ENCODE assay signal across 25 cellular contexts in the genomic region with DNA sequence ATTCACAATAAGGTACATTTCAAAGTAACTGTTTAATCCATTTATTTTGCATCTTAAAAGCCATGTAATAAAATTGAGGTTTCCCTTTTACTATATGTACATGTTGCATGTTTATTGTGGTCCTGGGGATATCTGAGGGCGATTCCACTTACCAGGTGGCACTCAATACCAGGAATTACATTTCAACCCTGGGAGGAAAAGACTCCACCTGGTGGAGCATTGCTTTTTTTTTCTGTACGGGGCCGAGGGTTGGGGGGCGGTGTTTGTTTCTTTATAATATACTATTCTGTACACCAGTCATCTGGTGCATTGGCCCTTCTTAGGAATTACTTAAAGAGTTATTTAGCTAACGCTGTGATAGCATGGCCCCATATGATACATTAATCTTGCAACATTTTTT. TPM values are rescaled to one million over a fixed set of nuclear protein-coding genes. Genes with fewer than 3 reads are reported as not detected.
DNase-seq lines count a peak whose midpoint lies in the region; ATAC-seq, FAIRE-seq and TF ChIP-seq lines count a peak whose summit lies in the region.
"Had no signal": no experiment of that assay in that cellular context is flagged by ENCODE, and none has a peak within 500 bp of the region (broad histone marks: within the 10 kb centered on the region; RNA-seq: fewer than 3 reads in every experiment).

No MANE protein-coding gene starts in this region.

- H3K9ac ChIP-seq in HepG2 (ENCODE audit: insufficient read depth, low read depth, low read length) = no peak overlapping the region
- H3K9ac ChIP-seq: GM23248 had no signal

- no peak for FAIRE-seq in HepG2 (lab: Jason Lieb, UNC)
- FAIRE-seq: A204.1, kidney had no signal

- H3K9me3 Mint-ChIP-seq in stimulated activated memory B cell treated with anti-CD40 and anti-IgM and Interleukin-4, amounts not matched to agents 10 μg/mL and 1 μg/mL and 100 μg/mL, for 72 hours = peaks cover 2% of the 10 kb centered on the region
- H3K9me3 Mint-ChIP-seq: activated CD4-positive, alpha-beta T cell treated with anti-CD3 and anti-CD28 coated beads, Interleukin-2, amount 10 ng/mL, durations not matched to agents 24 days and 14 days; dendritic cell treated with granulocyte-macrophage colony-stimulating factor and Interleukin-4, amounts not matched to agents 40 ng/mL and 50 ng/mL, for 4 days; mesothelial cell of epicardium; neural crest cell had no signal

- BruUV-seq in HepG2 (replicated peaks; lab: Mats Ljungman, UMichigan) = no TSS peak

- H3K4me3 ChIP-seq in HepG2 (replicated peaks in 1 of 3; ENCODE audit: insufficient read depth in 1 of 3, low read depth in 2 of 3, low read length in 3 of 3) = no peak overlapping the region
- H3K4me3 ChIP-seq: body of pancreas, esophagus muscularis mucosa, GM23248, right atrium auricular region, SK-N-MC, uterus had no signal

- no peaks in the 10 kb centered on the region for H3K4me1 ChIP-seq in HepG2 (ENCODE audit: insufficient read depth, low read length)
- H3K4me1 ChIP-seq: body of pancreas, esophagus muscularis mucosa, right atrium auricular region, uterus had no signal

- no peaks in the 10 kb centered on the region for H4K20me1 ChIP-seq in HepG2 (ENCODE audit: insufficient read depth, low read length)

- H3K4me1 Mint-ChIP-seq in stimulated activated memory B cell treated with anti-CD40 and anti-IgM and Interleukin-4, amounts not matched to agents 10 μg/mL and 1 μg/mL and 100 μg/mL, for 72 hours = no peaks in the 10 kb centered on the region
- H3K4me1 Mint-ChIP-seq: CD4-positive, CD25-positive, alpha-beta regulatory T cell; neural crest cell had no signal

- peak; percentile 15; the same call in 1 of the 2 replicates for TF ChIP-seq CTCF in LNCAP (IDR thresholded peaks at IDR 0.05)
- no peak for TF ChIP-seq CTCF in HepG2 (CRISPR knock-in tag; IDR thresholded peaks at IDR 0.05)

- H3K4me2 ChIP-seq in HepG2 (ENCODE audit: low read depth, low read length) = no peak overlapping the region

- CTCF ChIA-PET in HepG2 (lab: Yijun Ruan, JAX; ENCODE audit: low intra/inter-chr PET ratio, low total read pairs) = interaction anchor here (1.5 kb wide), 1 partner anchor 277 kb away, joined by 6 read pairs; no protein-coding TSS in a partner anchor

- no peaks in the 10 kb centered on the region for H3K27me3 ChIP-seq in HepG2 (ENCODE audit: control insufficient read depth in 1 of 2, insufficient read depth in 2 of 2, low read length in 2 of 2)
- H3K27me3 ChIP-seq: body of pancreas, esophagus muscularis mucosa, right atrium auricular region, uterus had no signal

- no peak; the same call in 2 of the 3 replicates for ATAC-seq in HepG2
- ATAC-seq in stimulated activated memory B cell treated with anti-CD40 and anti-IgM and Interleukin-4, amounts not matched to agents 10 μg/mL and 1 μg/mL and 100 μg/mL, for 72 hours = no peak
- ATAC-seq: activated naive CD4-positive, alpha-beta T cell treated with anti-CD3 and anti-CD28 coated beads, Interleukin-2, amount 50 U/mL, for 72 hours; body of pancreas had no signal

- no peak for TF ChIP-seq POLR2A in HepG2 (IDR thresholded peaks at IDR 0.05; ENCODE audit: insufficient read depth in 1 of 2, low read depth in 2 of 2, low read length in 2 of 2)

- DNase-seq in NCI-H1105 treated with DMSO at 0.1 percent for 48 hours (lab: John Stamatoyannopoulos, UW) (peak; percentile 36), NCI-H1105 (lab: John Stamatoyannopoulos, UW) (no peak), SW480 (ENCODE audit: low spot score) (peak; percentile 13), HepG2 (ENCODE audit: low spot score) (peak; percentile 0), NCI-H1694 treated with DMSO at 0.1 percent for 48 hours (lab: John Stamatoyannopoulos, UW) (no peak)
- no peak for DNase-seq in activated CD4-positive, alpha-beta T cell treated with anti-CD3 and anti-CD28 coated beads, Interleukin-2, amount 50 U/mL, for 4 hours
- DNase-seq: activated CD4-positive, alpha-beta T cell treated with anti-CD3 and anti-CD28 coated beads, Interleukin-2, amount 10 ng/mL, durations not matched to agents 24 days and 14 days; activated T-cell treated with anti-CD3 and anti-CD28 coated beads, Interleukin-2, amount 50 U/mL, for 24 hours; body of pancreas; CD4-positive, CD25-positive, alpha-beta regulatory T cell; GM23248; kidney; NCI-H2081 treated with DMSO at 0.1 percent for 48 hours; uterus had no signal

- POLR2A ChIA-PET in HepG2 (lab: Yijun Ruan, JAX) = no interaction called here

- no peak for TF ChIP-seq RAD21 in HepG2 (CRISPR knock-in tag; IDR thresholded peaks at IDR 0.05)

- no peak overlapping the region for H3K27ac ChIP-seq in HepG2 (ENCODE audit: extremely low read length, insufficient read depth, low read length)
- H3K27ac ChIP-seq: body of pancreas, esophagus muscularis mucosa, GM23248, right atrium auricular region, SK-N-MC, uterus had no signal

- H3K79me2 ChIP-seq in HepG2 (ENCODE audit: insufficient read depth, low read length) = no peaks in the 10 kb centered on the region

- TF ChIP-seq EP300 in HepG2 (IDR thresholded peaks at IDR 0.05; ENCODE audit: low read depth in 2 of 2, low read length in 2 of 2) (no peak), HepG2 (CRISPR knock-in tag; IDR thresholded peaks at IDR 0.05; ENCODE audit: borderline replicate concordance) (no peak)

- H3K36me3 Mint-ChIP-seq in stimulated activated memory B cell treated with anti-CD40 and anti-IgM and Interleukin-4, amounts not matched to agents 10 μg/mL and 1 μg/mL and 100 μg/mL, for 72 hours = no peaks in the 10 kb centered on the region
- H3K36me3 Mint-ChIP-seq: activated naive CD4-positive, alpha-beta T cell treated with anti-CD3 and anti-CD28 coated beads, Interleukin-2, amount 50 U/mL, for 72 hours; CD4-positive, CD25-positive, alpha-beta regulatory T cell; mesothelial cell of epicardium had no signal

- H3K36me3 ChIP-seq in HepG2 (replicated peaks in 1 of 2; ENCODE audit: control insufficient read depth in 1 of 2, insufficient read depth in 2 of 2, low read length in 2 of 2) = no peaks in the 10 kb centered on the region
- H3K36me3 ChIP-seq: esophagus muscularis mucosa, right atrium auricular region, uterus had no signal

- H3K4me3 Mint-ChIP-seq in stimulated activated memory B cell treated with anti-CD40 and anti-IgM and Interleukin-4, amounts not matched to agents 10 μg/mL and 1 μg/mL and 100 μg/mL, for 72 hours = no peak overlapping the region
- H3K4me3 Mint-ChIP-seq: activated CD4-positive, alpha-beta T cell treated with anti-CD3 and anti-CD28 coated beads, Interleukin-2, amount 10 ng/mL, durations not matched to agents 24 days and 14 days; activated T-cell treated with anti-CD3 and anti-CD28 coated beads, Interleukin-2, amount 50 U/mL, for 24 hours; CD4-positive, CD25-positive, alpha-beta regulatory T cell; dendritic cell treated with granulocyte-macrophage colony-stimulating factor and Interleukin-4, amounts not matched to agents 40 ng/mL and 50 ng/mL, for 4 days; mesothelial cell of epicardium; neural crest cell had no signal

- no peak overlapping the region for H2AFZ ChIP-seq in HepG2 (ENCODE audit: low read length)
- H2AFZ ChIP-seq: GM23248 had no signal

- intact Hi-C loops in HepG2 (cut with micrococcal nuclease; ENCODE audit: unreplicated experiment) = loop anchor here (1.0 kb wide), 1 partner anchor 278 kb away; no protein-coding TSS in a partner anchor

- in situ Hi-C loops in HepG2 (cut with HindIII; ENCODE audit: extremely low pct_ligation_motif_present, low pct_unique_long_range_greater_than_20kb) = no loop called here

- H3K27me3 Mint-ChIP-seq in stimulated activated memory B cell treated with anti-CD40 and anti-IgM and Interleukin-4, amounts not matched to agents 10 μg/mL and 1 μg/mL and 100 μg/mL, for 72 hours = no peaks in the 10 kb centered on the region
- H3K27me3 Mint-ChIP-seq: activated CD4-positive, alpha-beta T cell treated with anti-CD3 and anti-CD28 coated beads, Interleukin-2, amount 10 ng/mL, durations not matched to agents 24 days and 14 days; activated T-cell treated with anti-CD3 and anti-CD28 coated beads, Interleukin-2, amount 50 U/mL, for 24 hours; CD4-positive, CD25-positive, alpha-beta regulatory T cell; dendritic cell treated with granulocyte-macrophage colony-stimulating factor and Interleukin-4, amounts not matched to agents 40 ng/mL and 50 ng/mL, for 4 days had no signal

- WGBS in HepG2 (ENCODE audit: low lambda C conversion rate) = 2% methylated on average over 5 of the region's 5 CpGs

- no peak overlapping the region for H3K27ac Mint-ChIP-seq in stimulated activated memory B cell treated with anti-CD40 and anti-IgM and Interleukin-4, amounts not matched to agents 10 μg/mL and 1 μg/mL and 100 μg/mL, for 72 hours
- H3K27ac Mint-ChIP-seq: activated CD4-positive, alpha-beta T cell treated with anti-CD3 and anti-CD28 coated beads, Interleukin-2, amount 10 ng/mL, durations not matched to agents 24 days and 14 days; activated naive CD4-positive, alpha-beta T cell treated with anti-CD3 and anti-CD28 coated beads, Interleukin-2, amount 50 U/mL, for 72 hours; activated T-cell treated with anti-CD3 and anti-CD28 coated beads, Interleukin-2, amount 50 U/mL, for 24 hours; CD4-positive, CD25-positive, alpha-beta regulatory T cell; dendritic cell treated with granulocyte-macrophage colony-stimulating factor and Interleukin-4, amounts not matched to agents 40 ng/mL and 50 ng/mL, for 4 days; mesothelial cell of epicardium had no signal

- no peaks in the 10 kb centered on the region for H3K9me3 ChIP-seq in HepG2 (ENCODE audit: low read length)
- H3K9me3 ChIP-seq: body of pancreas, esophagus muscularis mucosa, right atrium auricular region, uterus had no signal

RNA-seq across cellular contexts. Expression of a gene that starts 7.1 kb away (rescaled TPM):
- total RNA-seq in HepG2 (2016; rRNA removed; fragmentation: Illumina TruSeq; extraction: Trizol) = not detected in 2 replicates
- total RNA-seq in HepG2 (2016; cell fraction: cytosol; rRNA removed; fragmentation: Illumina TruSeq; extraction: Trizol; ENCODE audit: low read depth) = not detected in 2 replicates
- total RNA-seq in HepG2 (2016; cell fraction: insoluble cytoplasmic fraction; rRNA removed; fragmentation: Illumina TruSeq; extraction: Trizol) = not detected in 2 replicates
- total RNA-seq in HepG2 (2016; cell fraction: membrane; rRNA removed; fragmentation: Illumina TruSeq; extraction: Trizol) = not detected in 2 replicates
- not detected in 2 replicates for total RNA-seq in HepG2 (2016; cell fraction: nucleus; rRNA removed; fragmentation: Illumina TruSeq; extraction: Trizol)
- polyA plus RNA-seq in HepG2 (2011; rRNA removed) = not detected in 2 replicates
- not detected in 2 replicates for polyA plus RNA-seq in HepG2 (2011; cell fraction: cytosol; rRNA removed)
- not detected in 2 replicates for polyA plus RNA-seq in HepG2 (2011; cell fraction: nucleus; rRNA removed)
- polyA plus RNA-seq in HepG2 (2012) = not detected in 2 replicates
- polyA plus RNA-seq in HepG2 (2016; cell fraction: cytosol; fragmentation: Illumina TruSeq; extraction: Trizol; ENCODE audit: low read depth) = not detected in 2 replicates
- not detected in 2 replicates for polyA plus RNA-seq in HepG2 (2016; cell fraction: insoluble cytoplasmic fraction; fragmentation: Illumina TruSeq; extraction: Trizol; ENCODE audit: low read depth)
- polyA plus RNA-seq in HepG2 (2016; cell fraction: membrane; fragmentation: Illumina TruSeq; extraction: Trizol; ENCODE audit: low read depth) = not detected in 2 replicates
- not detected in 2 replicates for polyA plus RNA-seq in HepG2 (2016; cell fraction: nucleus; fragmentation: Illumina TruSeq; extraction: Trizol; ENCODE audit: insufficient read depth, low read depth)
- polyA minus RNA-seq in HepG2 (2011; rRNA and poly(A)+ RNA removed; ENCODE audit: low replicate concordance) = not detected in 2 replicates
- not detected in 2 replicates for polyA minus RNA-seq in HepG2 (2011; cell fraction: cytosol; rRNA and poly(A)+ RNA removed)
- not detected in 2 replicates for polyA minus RNA-seq in HepG2 (2011; cell fraction: nucleus; rRNA and poly(A)+ RNA removed)
- total RNA-seq: activated CD4-positive, alpha-beta T cell treated with anti-CD3 and anti-CD28 coated beads, Interleukin-2, amount 10 ng/mL, durations not matched to agents 24 days and 14 days; HT1080 had no signal
- polyA plus RNA-seq: CD4-positive, CD25-positive, alpha-beta regulatory T cell had no signal

Comparison
In these comparisons a context has a peak if more than half of its experiments do, and no peak if none do; other contexts are left out.
1. DNase-seq: peak in NCI-H1105 treated with DMSO at 0.1 percent for 48 hours (single experiment), SW480 (single experiment) and HepG2 (single experiment); none in NCI-H1105 (single experiment), activated CD4-positive, alpha-beta T cell treated with anti-CD3 and anti-CD28 coated beads, Interleukin-2, amount 50 U/mL, for 4 hours (0 of 2) and NCI-H1694 treated with DMSO at 0.1 percent for 48 hours (single experiment).